In genomic region chr6:140320081-140320798, GRCh38 we compare ENCODE assay signal across 11 cellular contexts.
DNase-seq lines count a peak whose midpoint lies in the region; ATAC-seq and TF ChIP-seq lines count a peak whose summit lies in the region.
"Had no signal": no experiment of that assay in that cellular context is flagged by ENCODE, and none has a peak within 500 bp of the region (broad histone marks: within the 10 kb centered on the region; RNA-seq: fewer than 3 reads in every experiment).

No MANE protein-coding gene starts in this region.

- H3K4me2 ChIP-seq in BLaER1 treated with 17β-estradiol and CSF1 and Interleukin-3, amounts not matched to agents 10 nM and 100 nM, result peak overlapping the region; percentile 5 to 87 (median 67); a peak in 18 of 22 replicates

- peaks cover 23% of the 10 kb centered on the region for H3K4me1 Mint-ChIP-seq in dendritic cell treated with granulocyte-macrophage colony-stimulating factor and Interleukin-4, amounts not matched to agents 40 ng/mL and 50 ng/mL, for 4 days (ENCODE audit: low read depth)
- H3K4me1 Mint-ChIP-seq in naive thymus-derived CD4-positive, alpha-beta T cell, result peaks cover 0 to 2% (median 0%) of the 10 kb centered on the region in 7 donors
- no peaks in the 10 kb centered on the region for H3K4me1 Mint-ChIP-seq in activated CD4-positive, alpha-beta T cell treated with anti-CD3 and anti-CD28 coated beads, Interleukin-2, amount 10 ng/mL, durations not matched to agents 7 days and 5 days
- H3K4me1 Mint-ChIP-seq in CD8-positive, alpha-beta T cell (ENCODE audit: low read depth), result no peaks in the 10 kb centered on the region
- H3K4me1 Mint-ChIP-seq: CD4-positive, CD25-positive, alpha-beta regulatory T cell had no signal

- peak overlapping the region; percentile 39 for H3K4me3 Mint-ChIP-seq in dendritic cell treated with granulocyte-macrophage colony-stimulating factor and Interleukin-4, amounts not matched to agents 40 ng/mL and 50 ng/mL, for 4 days
- no peak overlapping the region for H3K4me3 Mint-ChIP-seq in naive thymus-derived CD4-positive, alpha-beta T cell
- no peak overlapping the region for H3K4me3 Mint-ChIP-seq in activated CD4-positive, alpha-beta T cell treated with anti-CD3 and anti-CD28 coated beads, Interleukin-2, amount 10 ng/mL, durations not matched to agents 7 days and 5 days
- no peak overlapping the region for H3K4me3 Mint-ChIP-seq in CD8-positive, alpha-beta T cell
- H3K4me3 Mint-ChIP-seq: CD4-positive, CD25-positive, alpha-beta regulatory T cell; T-helper 2 cell treated with Interferon-gamma antibody and Interleukin-4, amounts not matched to agents 5 μg/mL and 100 μg/mL, for 36 hours had no signal

- H3K27me3 ChIP-seq in BLaER1 treated with 17β-estradiol and CSF1 and Interleukin-3, amounts not matched to agents 10 nM and 100 nM, result no peaks in the 10 kb centered on the region
- H3K27me3 ChIP-seq in naive thymus-derived CD4-positive, alpha-beta T cell (ENCODE audit: control insufficient read depth in 2 of 2, insufficient read depth in 2 of 2, low read length in 2 of 2), result no peaks in the 10 kb centered on the region
- H3K27me3 ChIP-seq in CD8-positive, alpha-beta T cell (ENCODE audit: insufficient read depth, low read length), result no peaks in the 10 kb centered on the region

- ATAC-seq in naive thymus-derived CD4-positive, alpha-beta T cell, result peak; percentile 36
- no peak for ATAC-seq in CD8-positive, alpha-beta T cell

- DNase-seq in LNCaP clone FGC (ENCODE audit: low read depth) (peak; percentile 23), ACHN (no peak), NCI-H187 treated with DMSO at 0.1 percent for 48 hours (lab: John Stamatoyannopoulos, UW) (no peak)
- DNase-seq in naive thymus-derived CD4-positive, alpha-beta T cell, result no peak
- no peak for DNase-seq in activated CD4-positive, alpha-beta T cell treated with anti-CD3 and anti-CD28 coated beads, Interleukin-2, amount 10 ng/mL, durations not matched to agents 7 days and 5 days
- no peak for DNase-seq in CD8-positive, alpha-beta T cell
- DNase-seq: CD4-positive, CD25-positive, alpha-beta regulatory T cell; NCI-H526 had no signal

- H3K4me1 ChIP-seq in BLaER1 treated with 17β-estradiol and CSF1 and Interleukin-3, amounts not matched to agents 10 nM and 100 nM, result peaks cover 0 to 52% (median 34%) of the 10 kb centered on the region in 10 experiments; a peak in 17 of 20 replicates
- H3K4me1 ChIP-seq in naive thymus-derived CD4-positive, alpha-beta T cell (ENCODE audit: control insufficient read depth in 2 of 2, insufficient read depth in 2 of 2, low read length in 2 of 2), result no peaks in the 10 kb centered on the region
- H3K4me1 ChIP-seq in CD8-positive, alpha-beta T cell (ENCODE audit: insufficient read depth, low read length), result no peaks in the 10 kb centered on the region

- H3K9me3 ChIP-seq in BLaER1 treated with 17β-estradiol and CSF1 and Interleukin-3, amounts not matched to agents 10 nM and 100 nM (replicated peaks in 1 of 11), result no peaks in the 10 kb centered on the region; a peak in 1 of 22 replicates
- no peaks in the 10 kb centered on the region for H3K9me3 ChIP-seq in naive thymus-derived CD4-positive, alpha-beta T cell (ENCODE audit: control insufficient read depth in 2 of 3, low read length in 3 of 3)
- no peaks in the 10 kb centered on the region for H3K9me3 ChIP-seq in CD8-positive, alpha-beta T cell (ENCODE audit: low read length)

- POLR2A ChIA-PET in naive thymus-derived CD4-positive, alpha-beta T cell (lab: Charles Lee), result no interaction called here
- POLR2A ChIA-PET in activated CD4-positive, alpha-beta T cell treated with anti-CD3 and anti-CD28 coated beads, Interleukin-2, amount 10 ng/mL, durations not matched to agents 7 days and 5 days (lab: Charles Lee), result no interaction called here
- POLR2A ChIA-PET in CD8-positive, alpha-beta T cell (lab: Charles Lee), result interaction anchor here (0.6 kb wide), 1 partner anchor 554 kb away, joined by 3 read pairs; no protein-coding TSS in a partner anchor

- peak overlapping the region; percentile 89 for H3K27ac Mint-ChIP-seq in dendritic cell treated with granulocyte-macrophage colony-stimulating factor and Interleukin-4, amounts not matched to agents 40 ng/mL and 50 ng/mL, for 4 days
- H3K27ac Mint-ChIP-seq in naive thymus-derived CD4-positive, alpha-beta T cell, result no peak overlapping the region
- H3K27ac Mint-ChIP-seq in activated CD4-positive, alpha-beta T cell treated with anti-CD3 and anti-CD28 coated beads, Interleukin-2, amount 10 ng/mL, durations not matched to agents 7 days and 5 days, result no peak overlapping the region
- H3K27ac Mint-ChIP-seq in CD8-positive, alpha-beta T cell, result no peak overlapping the region
- H3K27ac Mint-ChIP-seq: CD4-positive, CD25-positive, alpha-beta regulatory T cell; T-helper 2 cell treated with Interferon-gamma antibody and Interleukin-4, amounts not matched to agents 5 μg/mL and 100 μg/mL, for 36 hours had no signal

- H3K36me3 Mint-ChIP-seq in dendritic cell treated with granulocyte-macrophage colony-stimulating factor and Interleukin-4, amounts not matched to agents 40 ng/mL and 50 ng/mL, for 4 days (ENCODE audit: low read depth), result peaks cover 39% of the 10 kb centered on the region
- H3K36me3 Mint-ChIP-seq in naive thymus-derived CD4-positive, alpha-beta T cell, result no peaks in the 10 kb centered on the region
- no peaks in the 10 kb centered on the region for H3K36me3 Mint-ChIP-seq in activated CD4-positive, alpha-beta T cell treated with anti-CD3 and anti-CD28 coated beads, Interleukin-2, amount 10 ng/mL, durations not matched to agents 7 days and 5 days (ENCODE audit: low read depth)
- H3K36me3 Mint-ChIP-seq in CD8-positive, alpha-beta T cell, result no peaks in the 10 kb centered on the region
- H3K36me3 Mint-ChIP-seq: CD4-positive, CD25-positive, alpha-beta regulatory T cell had no signal

- no peak for TF ChIP-seq CTCF in LNCaP clone FGC (IDR thresholded peaks at IDR 0.05; ENCODE audit: control insufficient read depth, extremely low read depth, insufficient read depth)
- no peak for TF ChIP-seq CTCF in CD8-positive, alpha-beta T cell (IDR thresholded peaks at IDR 0.05)

- H3K36me3 ChIP-seq in BLaER1 treated with 17β-estradiol and CSF1 and Interleukin-3, amounts not matched to agents 10 nM and 100 nM, result no peaks in the 10 kb centered on the region
- H3K36me3 ChIP-seq in naive thymus-derived CD4-positive, alpha-beta T cell (ENCODE audit: control insufficient read depth in 2 of 3, insufficient read depth in 3 of 3, low read length in 3 of 3), result no peaks in the 10 kb centered on the region
- H3K36me3 ChIP-seq in CD8-positive, alpha-beta T cell (ENCODE audit: insufficient read depth, low read length), result no peaks in the 10 kb centered on the region

- no peaks in the 10 kb centered on the region for H4K20me1 ChIP-seq in BLaER1 treated with 17β-estradiol and CSF1 and Interleukin-3, amounts not matched to agents 10 nM and 100 nM

- CTCF ChIA-PET in naive thymus-derived CD4-positive, alpha-beta T cell (lab: Charles Lee), result no interaction called here
- CTCF ChIA-PET in activated CD4-positive, alpha-beta T cell treated with anti-CD3 and anti-CD28 coated beads, Interleukin-2, amount 10 ng/mL, durations not matched to agents 7 days and 5 days (lab: Charles Lee), result interaction anchor here (1.1 kb wide), 1 partner anchor 13 kb away, joined by 3 read pairs; no protein-coding TSS in a partner anchor
- CTCF ChIA-PET in CD8-positive, alpha-beta T cell (lab: Charles Lee), result no interaction called here

- in situ Hi-C loops in ACHN (cut with HindIII; ENCODE audit: low pct_ligation_motif_present, low pct_unique_long_range_greater_than_20kb, low sequenced_read_pairs), result no loop called here

- peaks cover 33% of the 10 kb centered on the region for H3K9me3 Mint-ChIP-seq in dendritic cell treated with granulocyte-macrophage colony-stimulating factor and Interleukin-4, amounts not matched to agents 40 ng/mL and 50 ng/mL, for 4 days
- H3K9me3 Mint-ChIP-seq in naive thymus-derived CD4-positive, alpha-beta T cell, result peaks cover 0 to 5% (median 0%) of the 10 kb centered on the region in 11 donors
- H3K9me3 Mint-ChIP-seq in activated CD4-positive, alpha-beta T cell treated with anti-CD3 and anti-CD28 coated beads, Interleukin-2, amount 10 ng/mL, durations not matched to agents 7 days and 5 days, result no peaks in the 10 kb centered on the region
- no peaks in the 10 kb centered on the region for H3K9me3 Mint-ChIP-seq in CD8-positive, alpha-beta T cell
- H3K9me3 Mint-ChIP-seq: T-helper 2 cell treated with Interferon-gamma antibody and Interleukin-4, amounts not matched to agents 5 μg/mL and 100 μg/mL, for 36 hours had no signal

- H3K27me3 Mint-ChIP-seq in dendritic cell treated with granulocyte-macrophage colony-stimulating factor and Interleukin-4, amounts not matched to agents 40 ng/mL and 50 ng/mL, for 4 days, result no peaks in the 10 kb centered on the region
- H3K27me3 Mint-ChIP-seq in naive thymus-derived CD4-positive, alpha-beta T cell, result no peaks in the 10 kb centered on the region
- no peaks in the 10 kb centered on the region for H3K27me3 Mint-ChIP-seq in activated CD4-positive, alpha-beta T cell treated with anti-CD3 and anti-CD28 coated beads, Interleukin-2, amount 10 ng/mL, durations not matched to agents 7 days and 5 days
- H3K27me3 Mint-ChIP-seq in CD8-positive, alpha-beta T cell (ENCODE audit: low read depth), result no peaks in the 10 kb centered on the region
- H3K27me3 Mint-ChIP-seq: CD4-positive, CD25-positive, alpha-beta regulatory T cell had no signal

- peak overlapping the region in 4 of 11 experiments; percentile 9 to 51 (median 28); a peak in 6 of 22 replicates for H3K9ac ChIP-seq in BLaER1 treated with 17β-estradiol and CSF1 and Interleukin-3, amounts not matched to agents 10 nM and 100 nM

- no peak overlapping the region; a peak in 1 of 20 replicates for H3K4me3 ChIP-seq in BLaER1 treated with 17β-estradiol and CSF1 and Interleukin-3, amounts not matched to agents 10 nM and 100 nM
- no peak overlapping the region for H3K4me3 ChIP-seq in LNCaP clone FGC (ENCODE audit: low read depth, low read length)
- H3K4me3 ChIP-seq in naive thymus-derived CD4-positive, alpha-beta T cell (ENCODE audit: low read length), result no peak overlapping the region
- no peak overlapping the region for H3K4me3 ChIP-seq in CD8-positive, alpha-beta T cell (ENCODE audit: low read depth, low read length)

- peak overlapping the region in 9 of 11 experiments; percentile 22 to 74 (median 63); a peak in 16 of 22 replicates for H3K27ac ChIP-seq in BLaER1 treated with 17β-estradiol and CSF1 and Interleukin-3, amounts not matched to agents 10 nM and 100 nM
- H3K27ac ChIP-seq in naive thymus-derived CD4-positive, alpha-beta T cell (ENCODE audit: low read depth, low read length), result no peak overlapping the region
- H3K27ac ChIP-seq in CD8-positive, alpha-beta T cell (ENCODE audit: low read depth, low read length), result no peak overlapping the region

- intact Hi-C loops in dendritic cell treated with granulocyte-macrophage colony-stimulating factor and Interleukin-4, amounts not matched to agents 40 ng/mL and 50 ng/mL, for 4 days (cut with micrococcal nuclease), result loop anchor here (5.0 kb wide), 2 partner anchors 438 to 993 kb away; no protein-coding TSS in a partner anchor
- intact Hi-C loops in naive thymus-derived CD4-positive, alpha-beta T cell (cut with micrococcal nuclease), result no loop called here
- intact Hi-C loops in CD8-positive, alpha-beta T cell (cut with DNase I, micrococcal nuclease), result no loop called here

Comparison
In these comparisons a context has a peak if more than half of its experiments do, and no peak if none do; other contexts are left out.
1. H3K27ac ChIP-seq: peak in BLaER1 treated with 17β-estradiol and CSF1 and Interleukin-3, amounts not matched to agents 10 nM and 100 nM (9 of 11); none in naive thymus-derived CD4-positive, alpha-beta T cell (single experiment) and CD8-positive, alpha-beta T cell (single experiment).